In genomic region chr10:88361995-88362540, GRCh38 we compare ENCODE assay signal across 26 cellular contexts.
"Had no signal": no experiment of that assay in that cellular context is flagged by ENCODE, and none has a peak within 500 bp of the region (broad histone marks: within the 10 kb centered on the region; RNA-seq: fewer than 3 reads in every experiment).

No MANE protein-coding gene starts in this region.

- ATAC-seq: activated CD4-positive, alpha-beta T cell treated with anti-CD3 and anti-CD28 coated beads for 36 hours; activated T-cell treated with anti-CD3 and anti-CD28 coated beads, Interleukin-2, amount 50 U/mL, for 72 hours had no signal

- H3K9ac ChIP-seq: KMS-11 had no signal

- H3K27ac ChIP-seq: breast epithelium, KMS-11, VCaP had no signal

- H3K9me3 ChIP-seq: breast epithelium had no signal

- H3K4me3 ChIP-seq: breast epithelium, MG63 had no signal

- H3K36me3 ChIP-seq: breast epithelium, MG63 had no signal

- H3K27me3 ChIP-seq: breast epithelium, MG63 had no signal

- DNase-seq: activated CD4-positive, alpha-beta memory T cell treated with anti-CD3 and anti-CD28 coated beads, Interleukin-2, amount 10 ng/mL, durations not matched to agents 7 days and 5 days; activated CD4-positive, alpha-beta T cell treated with anti-CD3 and anti-CD28 coated beads for 36 hours; activated CD4-positive, alpha-beta T cell treated with anti-CD3 and anti-CD28 coated beads, Interleukin-2, amount 50 U/mL, for 1 hour; activated CD4-positive, CD25-positive, alpha-beta regulatory T cell; activated gamma-delta T cell treated with Interleukin-2 at 50 U/mL for 16 hours; activated naive CD4-positive, alpha-beta T cell treated with anti-CD3 and anti-CD28 coated beads, Interleukin-2, amount 10 ng/mL, durations not matched to agents 7 days and 5 days; activated naive CD8-positive, alpha-beta T cell treated with anti-CD3 and anti-CD28 coated beads for 36 hours; activated T-cell treated with anti-CD3 and anti-CD28 coated beads, Interleukin-2, amount 50 U/mL, for 72 hours; aorta; caudate nucleus; MG63; MV-4-11; NCI-H1092 treated with DMSO at 0.1 percent for 48 hours; NCI-H1417 treated with DMSO at 0.1 percent for 48 hours; NCI-H1694; NCI-H2029; NCI-H2107; NCI-H2171 treated with DMSO at 0.1 percent for 48 hours; NCI-H226; NCI-H526; NCI-H82; SIG-M5; T-helper 1 cell had no signal

- H3K4me1 ChIP-seq: breast epithelium had no signal
